Comparison of ENCODE assay signal across 1 cellular context in genomic region chr11:119382101-119382500, GRCh38.
TF ChIP-seq lines count a peak whose summit lies in the region.

No MANE protein-coding gene starts in this region.

TF ChIP-seq in K562, 482 proteins besides CTCF, POLR2A, EP300 and RAD21:
- no peak for TF ChIP-seq IRF1 (CRISPR knock-in tag; IDR thresholded peaks at IDR 0.05; ENCODE audit: borderline replicate concordance)
- TF ChIP-seq ZBTB9 (CRISPR knock-in tag; IDR thresholded peaks at IDR 0.05) = no peak
- TF ChIP-seq CHCHD3 (CRISPR knock-in tag; IDR thresholded peaks at IDR 0.05) = no peak
- TF ChIP-seq TRIM25 (IDR thresholded peaks at IDR 0.05; ENCODE audit: borderline replicate concordance) = no peak
- TF ChIP-seq STAT5B (CRISPR knock-in tag; IDR thresholded peaks at IDR 0.05) = no peak
- no peak for TF ChIP-seq HNRNPUL1 (IDR thresholded peaks at IDR 0.05; ENCODE audit: low read length)
- no peak for TF ChIP-seq MEF2A (IDR thresholded peaks at IDR 0.05; ENCODE audit: control insufficient read depth, low read depth, low read length)
- no peak for TF ChIP-seq PRPF4 (IDR thresholded peaks at IDR 0.05; ENCODE audit: insufficient read depth, low read depth, low read length, poor library complexity, severe bottlenecking)
- no peak for TF ChIP-seq ZNF407 (IDR thresholded peaks at IDR 0.05; ENCODE audit: low read depth)
